ENCODE assay signal across 17 cellular contexts in genomic region chrX:13152511-13152868, GRCh38.
DNase-seq lines count a peak whose midpoint lies in the region; ATAC-seq and TF ChIP-seq lines count a peak whose summit lies in the region.
"Had no signal": no experiment of that assay in that cellular context is flagged by ENCODE, and none has a peak within 500 bp of the region (broad histone marks: within the 10 kb centered on the region; RNA-seq: fewer than 3 reads in every experiment).

No MANE protein-coding gene starts in this region.

- 86 to 93% methylated on average over 6 of the region's 6 CpGs for WGBS in esophagus squamous epithelium, 2 donors
- no CpG with 5 or more reads among the region's 6 CpGs for WGBS in trophoblast cell (ENCODE audit: extremely low coverage, insufficient coverage, insufficient read length)

- H3K9me3 Mint-ChIP-seq in CD4-positive, CD25-positive, alpha-beta regulatory T cell: peaks cover 0 to 14% (median 3%) of the 10 kb centered on the region in 7 donors

- no peak overlapping the region for H3K18ac ChIP-seq in trophoblast cell (ENCODE audit: low read length)

- no peak overlapping the region for H3K14ac ChIP-seq in trophoblast cell (ENCODE audit: low read length)

- H3K79me1 ChIP-seq in trophoblast cell (ENCODE audit: low read length): peaks cover 3% of the 10 kb centered on the region

- no peak overlapping the region for H2BK12ac ChIP-seq in trophoblast cell (ENCODE audit: low read length)

- TF ChIP-seq CTCF in esophagus squamous epithelium (IDR thresholded peaks at IDR 0.05): no peak

- peak overlapping the region in 2 of 3 donors; percentile 65 to 86 for H3K27ac Mint-ChIP-seq in CD4-positive, CD25-positive, alpha-beta regulatory T cell

- H3K9me3 ChIP-seq in CD4-positive, CD25-positive, alpha-beta regulatory T cell (ENCODE audit: control insufficient read depth in 2 of 2, low read length in 2 of 2): peaks cover 0 to 2% of the 10 kb centered on the region in 2 experiments
- H3K9me3 ChIP-seq in HUES48 (ENCODE audit: control insufficient read depth, insufficient read depth, low read length): peaks cover 34% of the 10 kb centered on the region
- H3K9me3 ChIP-seq in esophagus squamous epithelium: peaks cover 0 to 6% (median 0%) of the 10 kb centered on the region in 3 donors
- H3K9me3 ChIP-seq in trophoblast cell (ENCODE audit: insufficient read depth, low read depth, low read length): no peaks in the 10 kb centered on the region
- H3K9me3 ChIP-seq: Caco-2, pancreas had no signal

- H3K27me3 Mint-ChIP-seq in CD4-positive, CD25-positive, alpha-beta regulatory T cell: no peaks in the 10 kb centered on the region
- H3K27me3 Mint-ChIP-seq: activated CD4-positive, alpha-beta T cell treated with anti-CD3 and anti-CD28 coated beads for 36 hours had no signal

- TF ChIP-seq POLR2A in esophagus squamous epithelium (IDR thresholded peaks at IDR 0.05): no peak

- H4K12ac ChIP-seq in trophoblast cell (ENCODE audit: low read depth, low read length): no peak overlapping the region

- no peak for ATAC-seq in CD4-positive, CD25-positive, alpha-beta regulatory T cell (ENCODE audit: low read depth in 2 of 2)
- ATAC-seq in GM21528 (IDR thresholded peaks at IDR 0.05; ENCODE audit: low FRiP score, unreplicated experiment) (no peak), HG03039 (IDR thresholded peaks at IDR 0.05; ENCODE audit: unreplicated experiment) (no peak), GM18873 (IDR thresholded peaks at IDR 0.05; ENCODE audit: low FRiP score, unreplicated experiment) (no peak)
- ATAC-seq: activated CD4-positive, alpha-beta T cell treated with anti-CD3 and anti-CD28 coated beads for 36 hours; esophagus mucosa had no signal

- intact Hi-C loops in esophagus squamous epithelium (cut with DNase I): no loop called here

- peaks cover 5 to 18% (median 11%) of the 10 kb centered on the region in 4 donors for H3K4me1 Mint-ChIP-seq in CD4-positive, CD25-positive, alpha-beta regulatory T cell

- H2BK120ac ChIP-seq in trophoblast cell (ENCODE audit: insufficient read depth, low read length, poor library complexity): peak overlapping the region; percentile 17

- H3K79me2 ChIP-seq in trophoblast cell (ENCODE audit: control insufficient read depth, insufficient read depth, low read length, poor library complexity): no peaks in the 10 kb centered on the region

- DNase-seq in CD4-positive, CD25-positive, alpha-beta regulatory T cell: no peak
- no peak for DNase-seq in esophagus squamous epithelium (lab: John Stamatoyannopoulos, UW)
- no peak for DNase-seq in trophoblast cell
- no peak for DNase-seq in SW 1271 (lab: John Stamatoyannopoulos, UW)
- DNase-seq: activated naive CD4-positive, alpha-beta T cell; Caco-2; kidney glomerular epithelial cell; NCI-H187; NCI-H524; pancreas had no signal

- H3K27me3 ChIP-seq in CD4-positive, CD25-positive, alpha-beta regulatory T cell (ENCODE audit: control insufficient read depth, insufficient read depth, low read length): no peaks in the 10 kb centered on the region
- H3K27me3 ChIP-seq in HUES48 (ENCODE audit: control insufficient read depth, insufficient read depth, low read length) (no peaks in the 10 kb centered on the region; the same call in 1 of the 2 replicates), esophagus squamous epithelium (no peaks in the 10 kb centered on the region), trophoblast cell (ENCODE audit: insufficient read depth, low read length) (no peaks in the 10 kb centered on the region)
- H3K27me3 ChIP-seq: brain microvascular endothelial cell, pancreas had no signal

- no peak overlapping the region for H2AK5ac ChIP-seq in trophoblast cell (ENCODE audit: low read length)

- H2BK5ac ChIP-seq in trophoblast cell (ENCODE audit: low read depth, low read length, poor library complexity): no peak overlapping the region

- no peak overlapping the region for H3K23ac ChIP-seq in trophoblast cell (ENCODE audit: low read length)

- no peak overlapping the region for H2AFZ ChIP-seq in trophoblast cell (ENCODE audit: insufficient read depth, low read length, poor library complexity)

- no peak overlapping the region for H3K9ac ChIP-seq in HUES48 (ENCODE audit: low read depth, low read length)
- no peak overlapping the region for H3K9ac ChIP-seq in trophoblast cell (ENCODE audit: low read length)

- H3K4me3 ChIP-seq in CD4-positive, CD25-positive, alpha-beta regulatory T cell (ENCODE audit: low read depth, low read length): peak overlapping the region; percentile 32
- H3K4me3 ChIP-seq in HUES48 (ENCODE audit: low read depth, low read length): peak overlapping the region; percentile 20; the same call in 1 of the 2 replicates
- H3K4me3 ChIP-seq in esophagus squamous epithelium: no peak overlapping the region
- no peak overlapping the region for H3K4me3 ChIP-seq in trophoblast cell (ENCODE audit: low read depth, low read length)
- H3K4me3 ChIP-seq: pancreas had no signal

- no peak overlapping the region for H4K91ac ChIP-seq in trophoblast cell (ENCODE audit: low read depth, low read length)

- H3K4me2 ChIP-seq in trophoblast cell (ENCODE audit: low read length): no peak overlapping the region

- H3K4me3 Mint-ChIP-seq in CD4-positive, CD25-positive, alpha-beta regulatory T cell: no peak overlapping the region

- H3K27ac ChIP-seq in CD4-positive, CD25-positive, alpha-beta regulatory T cell (ENCODE audit: insufficient read depth, low read length, poor library complexity, severe bottlenecking): peak overlapping the region; percentile 28
- H3K27ac ChIP-seq in HUES48 (ENCODE audit: low read depth, low read length) (no peak overlapping the region), esophagus squamous epithelium (peak overlapping the region in 3 of 4 donors; percentile 24 to 74 (median 61)), trophoblast cell (ENCODE audit: low read depth, low read length) (peak overlapping the region; percentile 53)
- H3K27ac ChIP-seq: brain microvascular endothelial cell, pancreas had no signal

- peaks cover 13% of the 10 kb centered on the region for H3K4me1 ChIP-seq in CD4-positive, CD25-positive, alpha-beta regulatory T cell (ENCODE audit: control insufficient read depth, insufficient read depth, low read length, poor library complexity, severe bottlenecking)
- H3K4me1 ChIP-seq in HUES48 (ENCODE audit: control insufficient read depth, insufficient read depth, low read length) (peaks cover 12% of the 10 kb centered on the region), esophagus squamous epithelium (no peaks in the 10 kb centered on the region), trophoblast cell (ENCODE audit: control insufficient read depth in 1 of 2, insufficient read depth in 2 of 2, low read length in 2 of 2) (no peaks in the 10 kb centered on the region)
- H3K4me1 ChIP-seq: Caco-2, pancreas had no signal

- H3K4ac ChIP-seq in trophoblast cell (ENCODE audit: low read depth, low read length): no peak overlapping the region

- peaks cover 3% of the 10 kb centered on the region for H3K36me3 Mint-ChIP-seq in CD4-positive, CD25-positive, alpha-beta regulatory T cell

- no peaks in the 10 kb centered on the region for H3K36me3 ChIP-seq in CD4-positive, CD25-positive, alpha-beta regulatory T cell (ENCODE audit: control insufficient read depth, insufficient read depth, low read length)
- H3K36me3 ChIP-seq in HUES48 (ENCODE audit: control insufficient read depth, insufficient read depth, low read length) (no peaks in the 10 kb centered on the region), esophagus squamous epithelium (no peaks in the 10 kb centered on the region), trophoblast cell (ENCODE audit: control insufficient read depth in 1 of 2, insufficient read depth in 2 of 2, low read length in 2 of 2) (no peaks in the 10 kb centered on the region)
- H3K36me3 ChIP-seq: brain microvascular endothelial cell, pancreas had no signal

- no peak overlapping the region for H4K8ac ChIP-seq in trophoblast cell (ENCODE audit: low read depth, low read length)

Comparison
In these comparisons a context has a peak if more than half of its experiments do, and no peak if none do; other contexts are left out.
1. H3K4me3 ChIP-seq: peak in CD4-positive, CD25-positive, alpha-beta regulatory T cell (single experiment) and HUES48 (single experiment); none in esophagus squamous epithelium (0 of 4) and trophoblast cell (single experiment).